In the genomic region with DNA sequence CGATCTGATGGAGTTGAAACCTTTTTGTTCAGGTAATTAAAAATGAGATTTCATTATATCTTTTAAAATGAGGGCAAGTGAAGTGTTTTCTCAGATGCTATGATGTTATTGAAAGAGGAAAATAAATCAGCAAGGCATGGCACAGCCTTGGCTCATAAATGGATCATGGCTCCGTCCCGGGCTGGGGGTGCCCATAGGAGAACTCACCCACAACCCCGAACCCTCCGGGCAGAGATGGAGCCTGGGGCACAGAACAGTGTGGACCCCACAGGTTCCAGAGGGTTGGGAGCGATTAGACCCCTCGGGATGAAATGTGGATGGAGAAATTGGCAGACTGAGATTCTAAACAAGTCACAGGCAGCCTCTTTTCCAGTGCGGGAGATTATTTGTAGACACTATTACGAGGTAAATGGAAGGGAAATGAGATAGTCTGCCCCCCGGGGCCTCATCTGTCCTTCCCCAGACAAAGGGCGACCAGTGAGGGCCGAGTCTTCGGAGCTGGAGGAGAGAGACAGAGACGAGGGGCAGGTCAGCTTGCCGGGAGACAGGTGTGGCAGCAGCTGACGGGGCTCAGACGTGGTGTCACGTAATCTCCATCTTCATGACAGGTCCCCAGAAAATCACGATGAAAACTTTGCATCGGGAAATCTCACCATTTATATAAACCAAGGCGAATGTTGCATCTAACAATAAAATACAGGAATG, we compare ENCODE assay signal across 22 cellular contexts. TPM values are rescaled to one million over a fixed set of nuclear protein-coding genes. Genes with fewer than 3 reads are reported as not detected.
A peak's percentile ranks its signal among the peaks of the same experiment; 100 is the strongest.
DNase-seq lines count a peak whose midpoint lies in the region; ATAC-seq and TF ChIP-seq lines count a peak whose summit lies in the region.
"Had no signal": no experiment of that assay in that cellular context is flagged by ENCODE, and none has a peak within 500 bp of the region (broad histone marks: within the 10 kb centered on the region; RNA-seq: fewer than 3 reads in every experiment).

No MANE protein-coding gene starts in this region.

- H3K79me2 ChIP-seq in neural progenitor cell (ENCODE audit: low read depth): no peaks in the 10 kb centered on the region

- H3K36me3 Mint-ChIP-seq in neural progenitor cell: peaks cover 3% of the 10 kb centered on the region

- peaks cover 18% of the 10 kb centered on the region for H3K27me3 Mint-ChIP-seq in neural progenitor cell (ENCODE audit: insufficient read depth, low read depth)

- H3K9me3 ChIP-seq in neural progenitor cell (ENCODE audit: low read depth): no peaks in the 10 kb centered on the region
- H3K9me3 ChIP-seq: BE2C, HAP-1 had no signal

- no peak overlapping the region for H3K27ac ChIP-seq in neural progenitor cell
- H3K27ac ChIP-seq: PC-9, RWPE1 had no signal

- H3F3A ChIP-seq in neural progenitor cell (ENCODE audit: low read depth): peaks cover 10% of the 10 kb centered on the region

- no peak overlapping the region for H3K9ac ChIP-seq in neural progenitor cell

- peaks cover 30% of the 10 kb centered on the region for H3K4me1 ChIP-seq in neural progenitor cell
- H3K4me1 ChIP-seq: BE2C, HAP-1 had no signal

- H3K4me2 ChIP-seq in neural progenitor cell: peak overlapping the region; percentile 45
- H3K4me2 ChIP-seq: PC-9 had no signal

- no peak overlapping the region for H2AFZ ChIP-seq in neural progenitor cell (replicated peaks)
- H2AFZ ChIP-seq: PC-9 had no signal

- DNase-seq in ELF-1 (ENCODE audit: low read depth, low spot score) (peak; percentile 25), NCI-H146 (lab: John Stamatoyannopoulos, UW) (peak; percentile 65), NCI-H748 treated with DMSO at 0.1 percent for 48 hours (lab: John Stamatoyannopoulos, UW) (peak; percentile 40), neural progenitor cell (ENCODE audit: low spot score) (peak; percentile 52), glomerular visceral epithelial cell (ENCODE audit: extremely low spot score) (no peak), epidermal melanocyte (ENCODE audit: insufficient read length, low spot score) (no peak), NCI-H2196 (lab: John Stamatoyannopoulos, UW; ENCODE audit: unreplicated experiment) (no peak)
- DNase-seq: BE2C, Calu3, DMS53, EL, IMR-90, Karpas-422, NCI-H1694 treated with DMSO at 0.1 percent for 48 hours, NCI-H2171, NCI-H446 treated with DMSO at 0.1 percent for 48 hours, PC-9, T-helper 17 cell had no signal

- H3K4me3 ChIP-seq in neural progenitor cell: no peak overlapping the region
- H3K4me3 ChIP-seq: HAP-1, PC-9 had no signal

- no peak for ATAC-seq in HG02840 (IDR thresholded peaks at IDR 0.05; ENCODE audit: low FRiP score, unreplicated experiment)
- ATAC-seq: T-helper 17 cell had no signal

- H3K9me3 Mint-ChIP-seq in neural progenitor cell: no peaks in the 10 kb centered on the region
- H3K9me3 Mint-ChIP-seq: CD4-positive, alpha-beta T cell had no signal

- H3K4me3 Mint-ChIP-seq in neural progenitor cell: no peak overlapping the region
- H3K4me3 Mint-ChIP-seq: CD4-positive, alpha-beta T cell; T-helper 17 cell had no signal

- peaks cover 37% of the 10 kb centered on the region for H3K4me1 Mint-ChIP-seq in neural progenitor cell
- H3K4me1 Mint-ChIP-seq: T-helper 17 cell had no signal

- H3K36me3 ChIP-seq in neural progenitor cell: no peaks in the 10 kb centered on the region
- H3K36me3 ChIP-seq: BE2C, HAP-1 had no signal

- peaks cover 10% of the 10 kb centered on the region for H3K27me3 ChIP-seq in neural progenitor cell

- no peak for TF ChIP-seq CTCF in neural progenitor cell (IDR thresholded peaks at IDR 0.05)

- no peaks in the 10 kb centered on the region for H4K20me1 ChIP-seq in neural progenitor cell (ENCODE audit: low read depth)

- peak overlapping the region; percentile 44 for H3K27ac Mint-ChIP-seq in neural progenitor cell
- H3K27ac Mint-ChIP-seq: CD4-positive, alpha-beta T cell had no signal

RNA-seq across cellular contexts. Expression of a gene that starts 33.7 kb away (rescaled TPM):
- total RNA-seq in neural progenitor cell (ENCODE audit: low replicate concordance): 54.2 TPM in 2 replicates

RNA-seq across cellular contexts. Expression of a gene that starts 35.2 kb away (rescaled TPM):
- 22.2 and 30.2 TPM in 2 replicates for total RNA-seq in neural progenitor cell (ENCODE audit: low replicate concordance)

RNA-seq across cellular contexts. Expression of a gene that starts 47.9 kb away (rescaled TPM):
- total RNA-seq in neural progenitor cell (ENCODE audit: low replicate concordance): not detected in 2 replicates
- total RNA-seq: Calu3; CD4-positive, alpha-beta T cell; IMR-90; PC-9; T-helper 17 cell had no signal

Comparison
In these comparisons a context has a peak if more than half of its experiments do, and no peak if none do; other contexts are left out.
1. DNase-seq: peak in ELF-1 (single experiment), NCI-H146 (single experiment), NCI-H748 treated with DMSO at 0.1 percent for 48 hours (single experiment) and neural progenitor cell (single experiment); none in glomerular visceral epithelial cell (single experiment), epidermal melanocyte (single experiment) and NCI-H2196 (single experiment).